Comparison of ENCODE assay signal across 17 cellular contexts in genomic region chr11:128563942-128564641, GRCh38. TPM values are rescaled to one million over a fixed set of nuclear protein-coding genes. Genes with fewer than 3 reads are reported as not detected.
DNase-seq lines count a peak whose midpoint lies in the region; ATAC-seq and TF ChIP-seq lines count a peak whose summit lies in the region.
"Had no signal": no experiment of that assay in that cellular context is flagged by ENCODE, and none has a peak within 500 bp of the region (broad histone marks: within the 10 kb centered on the region; RNA-seq: fewer than 3 reads in every experiment).

No MANE protein-coding gene starts in this region.

- H4K20me1 ChIP-seq in OCI-LY1 (ENCODE audit: insufficient read depth, low read length) = no peaks in the 10 kb centered on the region

- H3K27me3 ChIP-seq in heart right ventricle (no peaks in the 10 kb centered on the region), right atrium auricular region (no peaks in the 10 kb centered on the region), OCI-LY1 (ENCODE audit: insufficient read depth, low read length) (no peaks in the 10 kb centered on the region), upper lobe of right lung (no peaks in the 10 kb centered on the region)

- peak overlapping the region; percentile 58 for H3K9ac ChIP-seq in OCI-LY1 (ENCODE audit: low read length)

- peak overlapping the region; percentile 53 for H3K4me2 ChIP-seq in OCI-LY1 (ENCODE audit: low read length)

- H3K36me3 ChIP-seq in heart right ventricle (no peaks in the 10 kb centered on the region), right atrium auricular region (no peaks in the 10 kb centered on the region), OCI-LY1 (ENCODE audit: insufficient read depth, low read length) (no peaks in the 10 kb centered on the region), upper lobe of right lung (no peaks in the 10 kb centered on the region)

- WGBS in heart right ventricle, 2 donors = 58 to 69% methylated on average over 11 of the region's 11 CpGs

- H3K9me2 ChIP-seq in OCI-LY1 (ENCODE audit: low read depth, low read length) = no peaks in the 10 kb centered on the region

- no peaks in the 10 kb centered on the region for H3F3A ChIP-seq in OCI-LY1 (ENCODE audit: insufficient read depth, low read length)

- no peak overlapping the region for H2AFZ ChIP-seq in OCI-LY1 (ENCODE audit: low read length)

- ATAC-seq in heart right ventricle = peak in 3 of 8 donors; percentile 26 to 51 (median 26)
- ATAC-seq in left ventricle myocardium superior = peak; percentile 40
- ATAC-seq in upper lobe of right lung = peak; percentile 22

- H3K79me2 ChIP-seq in OCI-LY1 (ENCODE audit: insufficient read depth, low read length) = no peaks in the 10 kb centered on the region

- H3K4me3 ChIP-seq in heart right ventricle (no peak overlapping the region), right atrium auricular region (no peak overlapping the region), OCI-LY1 (ENCODE audit: low read depth, low read length, poor library complexity, severe bottlenecking) (peak overlapping the region; percentile 17), upper lobe of right lung (no peak overlapping the region)

- intact Hi-C loops in heart right ventricle (cut with DNase I) = no loop called here
- intact Hi-C loops in left ventricle myocardium superior (cut with micrococcal nuclease) = no loop called here
- intact Hi-C loops in upper lobe of right lung (cut with DNase I) = no loop called here

- H3K9me3 ChIP-seq in heart right ventricle (no peaks in the 10 kb centered on the region), right atrium auricular region (no peaks in the 10 kb centered on the region), OCI-LY1 (ENCODE audit: low read length) (no peaks in the 10 kb centered on the region), upper lobe of right lung (no peaks in the 10 kb centered on the region)

- peaks cover 0 to 62% (median 37%) of the 10 kb centered on the region in 9 donors for H3K4me1 ChIP-seq in heart right ventricle
- peaks cover 0 to 12% of the 10 kb centered on the region in 2 donors for H3K4me1 ChIP-seq in right atrium auricular region
- H3K4me1 ChIP-seq in OCI-LY1 (ENCODE audit: insufficient read depth, low read length, severe bottlenecking) = peaks cover 59% of the 10 kb centered on the region
- H3K4me1 ChIP-seq in upper lobe of right lung = peaks cover 6% of the 10 kb centered on the region

- TF ChIP-seq CTCF in heart right ventricle (IDR thresholded peaks at IDR 0.05) (no peak), right atrium auricular region (IDR thresholded peaks at IDR 0.05) (no peak), OCI-LY1 (IDR thresholded peaks at IDR 0.05; ENCODE audit: low read length) (no peak), upper lobe of right lung (IDR thresholded peaks at IDR 0.05) (no peak)

- H3K27ac ChIP-seq in heart right ventricle = peak overlapping the region in 9 of 10 donors; percentile 5 to 82 (median 40)
- no peak overlapping the region for H3K27ac ChIP-seq in right atrium auricular region
- H3K27ac ChIP-seq in OCI-LY1 (ENCODE audit: low read depth, low read length, poor library complexity, severe bottlenecking) = peak overlapping the region; percentile 91
- no peak overlapping the region for H3K27ac ChIP-seq in upper lobe of right lung
- H3K27ac ChIP-seq: VCaP had no signal

- no peak for DNase-seq in heart right ventricle
- no peak for DNase-seq in right atrium auricular region (ENCODE audit: low spot score)
- no peak for DNase-seq in left ventricle myocardium superior
- DNase-seq in upper lobe of right lung = no peak
- DNase-seq in NCI-H1694 (lab: John Stamatoyannopoulos, UW) = no peak
- DNase-seq in activated CD4-positive, alpha-beta T cell treated with anti-CD3 and anti-CD28 coated beads for 1 hour = no peak
- DNase-seq in activated naive CD4-positive, alpha-beta T cell treated with Interleukin-2 at 50 U/mL for 16 hours = no peak
- DNase-seq: ACHN; activated CD8-positive, alpha-beta memory T cell treated with anti-CD3 and anti-CD28 coated beads for 24 hours; CD8-positive, alpha-beta memory T cell; DND-41; hippocampal formation; NCI-H2029 treated with DMSO at 0.1 percent for 48 hours; NCI-H524; T-helper 1 cell had no signal

RNA-seq across cellular contexts. Expression of gene ETS1, which starts 23.3 kb away (rescaled TPM):
- total RNA-seq in heart right ventricle (10 to 100 TPM; 33.1 to 93.4 (median 53.2) TPM), right atrium auricular region (10 to 100 TPM; 37.9 to 46.6 TPM), left ventricle myocardium superior (53.4 TPM), upper lobe of right lung (121 TPM)
- 10 to 100 TPM; 21.3 to 21.4 TPM for polyA plus RNA-seq in heart right ventricle

Comparison
In these comparisons a context has a peak if more than half of its experiments do, and no peak if none do; other contexts are left out.
1. H3K27ac ChIP-seq: peak in heart right ventricle (9 of 10) and OCI-LY1 (single experiment); none in right atrium auricular region (0 of 2) and upper lobe of right lung (single experiment).